Comparison of ENCODE assay signal across 34 cellular contexts in genomic region chr1:74523873-74524480, GRCh38.
"Had no signal": no experiment of that assay in that cellular context is flagged by ENCODE, and none has a peak within 500 bp of the region (broad histone marks: within the 10 kb centered on the region; RNA-seq: fewer than 3 reads in every experiment).

No MANE protein-coding gene starts in this region.

- H3K4me3 ChIP-seq: ascending aorta, gastroesophageal sphincter, lung, pancreas, prostate gland, upper lobe of left lung, vagina had no signal

- ATAC-seq: activated CD4-positive, CD25-positive, alpha-beta regulatory T cell treated with anti-CD3 and anti-CD28 coated beads, Interleukin-2, amount 50 U/mL, for 24 hours; effector memory CD8-positive, alpha-beta T cell; gastroesophageal sphincter; left lobe of liver; naive thymus-derived CD4-positive, alpha-beta T cell; pancreas; sciatic nerve; stimulated activated effector memory CD8-positive, alpha-beta T cell treated with anti-CD3 and anti-CD28 coated beads, Interleukin-12 subunit alpha, Interleukin-12 subunit beta, amount 100 ng/mL, for 72 hours; stimulated activated naive CD8-positive, alpha-beta T cell treated with anti-CD3 and anti-CD28 coated beads, Interleukin-15, amount 100 ng/mL, for 72 hours had no signal

- H3K9me3 ChIP-seq: ascending aorta, gastroesophageal sphincter, pancreas, prostate gland, upper lobe of left lung, vagina had no signal

- H3K36me3 ChIP-seq: ascending aorta, gastroesophageal sphincter, pancreas, prostate gland, upper lobe of left lung, vagina had no signal

- H3K27me3 ChIP-seq: ascending aorta, gastroesophageal sphincter, pancreas, upper lobe of left lung, vagina had no signal

- H3K4me1 ChIP-seq: ascending aorta, gastroesophageal sphincter, pancreas, prostate gland, upper lobe of left lung, vagina had no signal

- H3K27ac ChIP-seq: ascending aorta, gastroesophageal sphincter, pancreas, prostate gland, upper lobe of left lung, vagina, VCaP had no signal

- DNase-seq: activated CD4-positive, alpha-beta memory T cell treated with anti-CD3 and anti-CD28 coated beads for 36 hours; activated CD4-positive, alpha-beta T cell treated with anti-CD3 and anti-CD28 coated beads, Interleukin-2, amount 10 ng/mL, durations not matched to agents 24 days and 14 days; activated CD8-positive, alpha-beta memory T cell treated with anti-CD3 and anti-CD28 coated beads, Interleukin-2, amount 50 U/mL, for 48 hours; activated gamma-delta T cell; activated naive CD4-positive, alpha-beta T cell treated with anti-CD3 and anti-CD28 coated beads, Interleukin-2, amount 10 ng/mL, durations not matched to agents 7 days and 5 days; activated naive CD8-positive, alpha-beta T cell treated with anti-CD3 and anti-CD28 coated beads, Interleukin-2, amount 10 ng/mL, durations not matched to agents 7 days and 5 days; activated T-cell treated with anti-CD3 and anti-CD28 coated beads, Interleukin-2, amount 50 U/mL, for 24 hours; caudate nucleus; cortex of kidney; effector memory CD8-positive, alpha-beta T cell; erythroblast; head of caudate nucleus; hippocampal formation; kidney glomerular epithelial cell; naive thymus-derived CD4-positive, alpha-beta T cell; nucleus accumbens; pancreas; retina; small intestine; stimulated activated CD4-positive, alpha-beta T cell treated with anti-CD3 and anti-CD28 coated beads, Interleukin-4, amount 100 ng/mL, for 24 hours; stimulated activated naive CD8-positive, alpha-beta T cell treated with anti-CD3 and anti-CD28 coated beads, Interleukin-15, amount 100 ng/mL, for 72 hours; substantia nigra; T-helper 1 cell; upper lobe of left lung had no signal
